Comparison of ENCODE assay signal across 38 cellular contexts in genomic region chr19:15062036-15062435, GRCh38. TPM values are rescaled to one million over a fixed set of nuclear protein-coding genes. Genes with fewer than 3 reads are reported as not detected.
"Had no signal": no experiment of that assay in that cellular context is flagged by ENCODE, and none has a peak within 500 bp of the region (broad histone marks: within the 10 kb centered on the region; RNA-seq: fewer than 3 reads in every experiment).

No MANE protein-coding gene starts in this region.

- H3K4me3 ChIP-seq: coronary artery, esophagus muscularis mucosa, gastroesophageal sphincter, heart left ventricle, hepatocyte, lung, mucosa of descending colon, pancreas, smooth muscle cell, stomach, testis, tibial artery, upper lobe of left lung, uterus had no signal

- H3K4me1 Mint-ChIP-seq: mesothelial cell of epicardium, naive B cell, neural crest cell had no signal

- H3K27ac Mint-ChIP-seq: mesothelial cell of epicardium; naive B cell; natural killer cell treated with Interleukin-12 subunit alpha and Interleukin-12 subunit beta and Interleukin-15 and Interleukin-18, amount 100 ng/mL, for 72 hours; progenitor cell of endocrine pancreas had no signal

- H2AFZ ChIP-seq: hepatocyte had no signal

- ATAC-seq: foreskin keratinocyte; gastroesophageal sphincter; heart left ventricle; left lobe of liver; mucosa of descending colon; natural killer cell treated with Interleukin-12 subunit alpha and Interleukin-12 subunit beta and Interleukin-15 and Interleukin-18, amount 100 ng/mL, for 72 hours; pancreas; sciatic nerve had no signal

- H3K27ac ChIP-seq: coronary artery, esophagus muscularis mucosa, foreskin keratinocyte, gastroesophageal sphincter, heart left ventricle, hepatocyte, neutrophil, pancreas, stomach, testis, tibial artery, upper lobe of left lung, uterus had no signal

- H3K36me3 ChIP-seq: esophagus muscularis mucosa, gastroesophageal sphincter, heart left ventricle, neutrophil, pancreas, stomach, tibial artery, upper lobe of left lung, uterus had no signal

- H3K4me3 Mint-ChIP-seq: mesothelial cell of epicardium; naive B cell; natural killer cell treated with Interleukin-12 subunit alpha and Interleukin-12 subunit beta and Interleukin-15 and Interleukin-18, amount 100 ng/mL, for 72 hours; neural crest cell had no signal

- H3K27me3 Mint-ChIP-seq: progenitor cell of endocrine pancreas had no signal

- H3K79me2 ChIP-seq: hepatocyte had no signal

- DNase-seq: dermis blood vessel endothelial cell; effector memory CD4-positive, alpha-beta T cell; foreskin keratinocyte; heart left ventricle; kidney; mesenchymal stem cell; mucosa of descending colon; naive B cell; pancreas; stimulated activated CD4-positive, alpha-beta T cell treated with anti-CD3 and anti-CD28 coated beads, Interleukin-12 subunit alpha, Interleukin-12 subunit beta, amount 100 ng/mL, for 4 hours; stimulated activated CD4-positive, alpha-beta T cell treated with anti-CD3 and anti-CD28 coated beads, Interleukin-1b, Interleukin-23, amount 100 ng/mL, for 48 hours; stimulated activated CD4-positive, alpha-beta T cell treated with anti-CD3 and anti-CD28 coated beads, Interleukin-4, amount 100 ng/mL, for 1 hour; stimulated activated CD8-positive, alpha-beta memory T cell treated with anti-CD3 and anti-CD28 coated beads, Interleukin-4, amount 100 ng/mL, for 48 hours; stimulated activated naive CD4-positive, alpha-beta T cell treated with Interleukin-2 at 50 U/mL for 16 hours; stomach; testis; tibial artery; upper lobe of left lung; uterus had no signal

- H3K4me1 ChIP-seq: esophagus muscularis mucosa, foreskin keratinocyte, gastroesophageal sphincter, heart left ventricle, pancreas, stomach, testis, tibial artery, upper lobe of left lung, uterus had no signal

- H3K36me3 Mint-ChIP-seq: mesothelial cell of epicardium; natural killer cell treated with Interleukin-12 subunit alpha and Interleukin-12 subunit beta and Interleukin-15 and Interleukin-18, amount 100 ng/mL, for 72 hours had no signal

- H3K9me3 Mint-ChIP-seq: natural killer cell treated with Interleukin-12 subunit alpha and Interleukin-12 subunit beta and Interleukin-15 and Interleukin-18, amount 100 ng/mL, for 72 hours; neural crest cell had no signal

- H3K27me3 ChIP-seq: hepatocyte, testis, upper lobe of left lung, uterus had no signal

- H3K4me2 ChIP-seq: hepatocyte, smooth muscle cell had no signal

- H3K9me3 ChIP-seq: esophagus muscularis mucosa, gastroesophageal sphincter, heart left ventricle, mucosa of descending colon, neutrophil, pancreas, testis, tibial artery, upper lobe of left lung, uterus had no signal

RNA-seq across cellular contexts. Expression of gene CASP14, which starts 12.8 kb away (rescaled TPM):
- total RNA-seq: dermis blood vessel endothelial cell; endothelial cell of umbilical vein; epithelial cell of proximal tubule; esophagus muscularis mucosa; fibroblast of lung; gastroesophageal sphincter; heart left ventricle; hepatocyte; left lobe of liver; liver; lung; mesothelial cell of epicardium; mucosa of descending colon; natural killer cell treated with Interleukin-12 subunit alpha and Interleukin-12 subunit beta and Interleukin-15 and Interleukin-18, amount 100 ng/mL, for 72 hours; neural crest cell; omental fat pad; progenitor cell of endocrine pancreas; sciatic nerve; smooth muscle cell; stomach; subcutaneous adipose tissue; upper lobe of left lung; uterus had no signal
- polyA plus RNA-seq: endothelial cell of umbilical vein, fibroblast of lung, heart left ventricle, hepatocyte, liver, lung, smooth muscle cell, stomach had no signal

RNA-seq across cellular contexts. Expression of gene OR1I1, which starts 20.0 kb away (rescaled TPM):
- total RNA-seq: dermis blood vessel endothelial cell; endothelial cell of umbilical vein; epithelial cell of proximal tubule; esophagus muscularis mucosa; fibroblast of lung; foreskin keratinocyte; gastroesophageal sphincter; heart left ventricle; hepatocyte; kidney; left lobe of liver; liver; lung; mesothelial cell of epicardium; mucosa of descending colon; natural killer cell treated with Interleukin-12 subunit alpha and Interleukin-12 subunit beta and Interleukin-15 and Interleukin-18, amount 100 ng/mL, for 72 hours; neural crest cell; omental fat pad; pancreas; progenitor cell of endocrine pancreas; sciatic nerve; smooth muscle cell; stomach; subcutaneous adipose tissue; testis; upper lobe of left lung; uterus had no signal
- polyA plus RNA-seq: endothelial cell of umbilical vein, fibroblast of lung, foreskin keratinocyte, heart left ventricle, hepatocyte, liver, lung, pancreas, smooth muscle cell, stomach had no signal

RNA-seq across cellular contexts. Expression of gene SYDE1, which starts 45.2 kb away (rescaled TPM):
- total RNA-seq: natural killer cell treated with Interleukin-12 subunit alpha and Interleukin-12 subunit beta and Interleukin-15 and Interleukin-18, amount 100 ng/mL, for 72 hours had no signal
